1 cellular context compared by ENCODE assay signal in the genomic region with DNA sequence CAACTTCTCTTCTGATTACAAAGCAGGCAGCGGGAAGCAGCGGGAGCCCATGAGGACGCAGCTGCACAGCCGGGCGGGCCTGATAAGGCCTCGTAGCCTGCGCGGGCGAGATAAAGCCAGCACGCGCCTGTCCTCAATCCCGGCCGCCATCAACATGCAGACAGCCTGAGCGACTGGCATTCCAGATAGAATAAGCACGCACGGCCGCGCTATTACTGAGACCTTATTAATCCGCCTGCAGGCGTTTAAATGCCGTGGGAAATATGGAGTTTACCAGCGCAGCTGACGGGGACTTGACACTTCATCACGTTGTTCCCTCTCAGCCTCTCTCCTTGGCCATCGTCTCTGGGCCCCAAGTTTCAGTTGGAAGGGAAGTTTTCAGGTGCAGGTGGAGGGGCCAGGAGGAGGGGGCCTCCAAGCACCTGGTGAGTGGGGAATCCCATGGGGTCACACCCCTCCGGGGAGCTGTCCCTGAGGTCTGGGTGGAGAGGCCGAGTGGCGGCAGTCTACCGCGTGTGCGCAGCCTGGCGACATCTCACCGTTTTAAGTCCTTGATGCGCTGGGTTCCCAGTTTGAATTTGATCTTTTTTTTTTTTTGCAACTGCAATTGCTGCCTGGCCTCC.
TF ChIP-seq lines count a peak whose summit lies in the region.

No MANE protein-coding gene starts in this region.

TF ChIP-seq in H1, 55 proteins besides CTCF, POLR2A, EP300 and RAD21:
- TF ChIP-seq CTBP2 (IDR thresholded peaks at IDR 0.05; ENCODE audit: borderline replicate concordance, insufficient read depth, insufficient read length, low read length) (no peak), CHD1 (IDR thresholded peaks at IDR 0.05; ENCODE audit: low read depth, low read length) (no peak)
